Comparison of ENCODE assay signal across 25 cellular contexts in the genomic region with DNA sequence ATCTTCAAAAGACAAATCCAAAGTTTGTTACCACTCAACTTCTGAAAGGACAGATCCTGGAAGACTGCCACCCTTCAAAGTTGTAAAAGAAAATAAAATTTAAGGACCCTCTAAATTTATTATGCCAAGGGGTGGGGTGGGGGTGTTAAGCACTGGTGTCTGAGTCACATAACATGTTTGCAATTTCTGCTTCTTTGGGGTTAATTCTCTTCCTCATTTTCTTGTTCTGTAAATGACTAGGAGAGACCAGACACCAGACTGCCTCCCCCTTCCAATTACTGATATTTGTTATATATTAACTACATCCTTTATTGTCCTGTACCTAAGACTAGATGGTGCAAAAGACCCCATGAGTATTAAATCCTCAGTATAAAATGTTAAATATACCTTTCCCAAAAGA.
DNase-seq lines count a peak whose midpoint lies in the region; ATAC-seq and TF ChIP-seq lines count a peak whose summit lies in the region.
"Had no signal": no experiment of that assay in that cellular context is flagged by ENCODE, and none has a peak within 500 bp of the region (broad histone marks: within the 10 kb centered on the region; RNA-seq: fewer than 3 reads in every experiment).

No MANE protein-coding gene starts in this region.

- no peak for TF ChIP-seq POLR2A in NB4 (IDR thresholded peaks at IDR 0.05; ENCODE audit: extremely low read depth, insufficient read length)

- H3K4me3 Mint-ChIP-seq in nephron, result no peak overlapping the region
- H3K4me3 Mint-ChIP-seq: CD8-positive, alpha-beta memory T cell had no signal

- H3K9ac ChIP-seq in OCI-LY3 (ENCODE audit: low read length), result peak overlapping the region; percentile 48; the same call in 1 of the 2 replicates
- H3K9ac ChIP-seq: BLaER1 treated with 17β-estradiol and CSF1 and Interleukin-3, amounts not matched to agents 10 nM and 100 nM had no signal

- H3K36me3 ChIP-seq in OCI-LY3 (replicated peaks; ENCODE audit: low read depth, low read length), result no peaks in the 10 kb centered on the region
- H3K36me3 ChIP-seq: BLaER1 treated with 17β-estradiol and CSF1 and Interleukin-3, amounts not matched to agents 10 nM and 100 nM; MG63; SJSA1 had no signal

- ATAC-seq in HG02759 (IDR thresholded peaks at IDR 0.05; ENCODE audit: unreplicated experiment), result no peak
- ATAC-seq in HG03097 (IDR thresholded peaks at IDR 0.05; ENCODE audit: low FRiP score, unreplicated experiment), result no peak
- no peak for ATAC-seq in GM19351 (IDR thresholded peaks at IDR 0.05; ENCODE audit: unreplicated experiment)
- ATAC-seq: HCT116, K562 had no signal

- H3K27ac ChIP-seq in HL-60 (replicated peaks) (peak overlapping the region; percentile 4; the same call in 1 of the 2 replicates), OCI-LY3 (ENCODE audit: low read length) (peak overlapping the region; percentile 59)
- H3K27ac ChIP-seq: SJSA1 had no signal

- no peaks in the 10 kb centered on the region for H3K36me3 Mint-ChIP-seq in nephron (ENCODE audit: low read depth)
- H3K36me3 Mint-ChIP-seq: CD8-positive, alpha-beta memory T cell had no signal

- DNase-seq in HL-60 (ENCODE audit: low read depth in 1 of 2, low spot score in 1 of 2) (peak in 1 of 2 experiments; percentile 26), NB4 (ENCODE audit: low read depth) (peak; percentile 55)
- DNase-seq: CD8-positive, alpha-beta memory T cell; DMS 273 treated with DMSO at 0.1 percent for 48 hours; DMS79; GF-D8; MG63; NCI-H1105; NCI-H146; NCI-H1930; NCI-H2107; NCI-H446; NCI-H524 treated with DMSO at 0.1 percent for 48 hours; NCI-H82; Right ventricle myocardium superior; RPMI8226 had no signal

- peak overlapping the region; percentile 63 for H2AFZ ChIP-seq in OCI-LY3 (ENCODE audit: low read depth, low read length)

- H4K20me1 ChIP-seq in OCI-LY3 (ENCODE audit: insufficient read depth, low read length), result no peaks in the 10 kb centered on the region
- H4K20me1 ChIP-seq: BLaER1 treated with 17β-estradiol and CSF1 and Interleukin-3, amounts not matched to agents 10 nM and 100 nM had no signal

- peaks cover 2% of the 10 kb centered on the region for H3K27me3 ChIP-seq in HL-60 (ENCODE audit: insufficient read depth, poor library complexity, severe bottlenecking)
- H3K27me3 ChIP-seq in OCI-LY3 (ENCODE audit: low read depth, low read length), result no peaks in the 10 kb centered on the region
- H3K27me3 ChIP-seq: BLaER1 treated with 17β-estradiol and CSF1 and Interleukin-3, amounts not matched to agents 10 nM and 100 nM; MG63; SJSA1 had no signal

- peaks cover 43% of the 10 kb centered on the region for H3K4me1 ChIP-seq in OCI-LY3 (ENCODE audit: low read length)
- H3K4me1 ChIP-seq: SJSA1 had no signal

- H3K27me3 Mint-ChIP-seq in nephron (ENCODE audit: low read depth), result no peaks in the 10 kb centered on the region
- H3K27me3 Mint-ChIP-seq: CD8-positive, alpha-beta memory T cell had no signal

- no peak for TF ChIP-seq CTCF in HL-60 (IDR thresholded peaks at IDR 0.05; ENCODE audit: insufficient read depth, low read length)
- TF ChIP-seq CTCF in NB4 (IDR thresholded peaks at IDR 0.05; ENCODE audit: low read depth, low read length), result no peak
- TF ChIP-seq CTCF in OCI-LY3 (IDR thresholded peaks at IDR 0.05; ENCODE audit: low read depth, low read length), result no peak
- TF ChIP-seq CTCF in nephron (IDR thresholded peaks at IDR 0.05; ENCODE audit: unreplicated experiment in 3 of 3), result no peak

- H3K27ac Mint-ChIP-seq in nephron, result peak overlapping the region; percentile 73 to 89 (median 85)
- H3K27ac Mint-ChIP-seq: CD8-positive, alpha-beta memory T cell had no signal

- no peaks in the 10 kb centered on the region for H3K79me2 ChIP-seq in OCI-LY3 (ENCODE audit: low read length)

- no peaks in the 10 kb centered on the region for H3K4me1 Mint-ChIP-seq in nephron
- H3K4me1 Mint-ChIP-seq: CD8-positive, alpha-beta memory T cell had no signal

- no peaks in the 10 kb centered on the region for H3K9me3 ChIP-seq in OCI-LY3 (ENCODE audit: insufficient read depth, low read length)
- H3K9me3 ChIP-seq: MG63, SJSA1 had no signal

- H3K4me3 ChIP-seq in HL-60 (replicated peaks; ENCODE audit: insufficient read depth, low read length) (no peak overlapping the region), NB4 (ENCODE audit: low read depth, low read length) (no peak overlapping the region), OCI-LY3 (ENCODE audit: low read length) (peak overlapping the region; percentile 54)
- H3K4me3 ChIP-seq: BLaER1 treated with 17β-estradiol and CSF1 and Interleukin-3, amounts not matched to agents 10 nM and 100 nM; K562; MG63; SJSA1 had no signal

- H3K4me2 ChIP-seq in OCI-LY3 (ENCODE audit: low read length), result peak overlapping the region; percentile 75

- peaks cover 3% of the 10 kb centered on the region for H3K9me3 Mint-ChIP-seq in nephron
